18 cellular contexts compared by ENCODE assay signal in the genomic region with DNA sequence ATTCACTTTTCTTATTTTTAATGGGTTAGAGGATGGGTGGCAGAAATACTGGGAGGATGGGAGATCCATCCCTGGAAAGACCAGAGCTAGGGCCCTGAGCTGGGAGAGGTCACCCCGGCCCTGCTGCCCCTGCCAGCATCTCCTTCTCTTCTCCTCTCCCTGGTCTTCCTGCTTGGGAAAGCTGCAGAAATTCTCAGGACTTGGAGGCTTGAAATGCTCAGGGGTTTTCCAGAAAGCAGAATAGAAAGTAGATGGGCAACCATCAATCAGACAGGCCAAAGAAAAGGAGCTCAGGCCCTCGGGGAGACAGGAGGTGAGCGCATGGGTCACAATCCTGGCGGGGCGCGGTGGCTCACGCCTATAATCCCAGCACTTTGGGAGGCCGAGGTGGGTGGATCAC. TPM values are rescaled to one million over a fixed set of nuclear protein-coding genes. Genes with fewer than 3 reads are reported as not detected.
DNase-seq lines count a peak whose midpoint lies in the region; ATAC-seq, FAIRE-seq and TF ChIP-seq lines count a peak whose summit lies in the region.
"Had no signal": no experiment of that assay in that cellular context is flagged by ENCODE, and none has a peak within 500 bp of the region (broad histone marks: within the 10 kb centered on the region; RNA-seq: fewer than 3 reads in every experiment).

No MANE protein-coding gene starts in this region.

- no peak for ATAC-seq in CD4-positive, alpha-beta T cell (ENCODE audit: poor library complexity)
- ATAC-seq in activated CD8-positive, alpha-beta T cell treated with anti-CD3 and anti-CD28 coated beads, Interleukin-2, amount 10 ng/mL, durations not matched to agents 7 days and 5 days = no peak
- no peak for ATAC-seq in naive thymus-derived CD8-positive, alpha-beta T cell
- ATAC-seq in GM18505 (IDR thresholded peaks at IDR 0.05; ENCODE audit: unreplicated experiment) = no peak

- H3K27me3 ChIP-seq in CD4-positive, alpha-beta T cell (ENCODE audit: control insufficient read depth, insufficient read depth, low read length) = no peaks in the 10 kb centered on the region
- H3K27me3 ChIP-seq: adrenal gland, SJSA1 had no signal

- no peaks in the 10 kb centered on the region for H3K27me3 Mint-ChIP-seq in CD4-positive, alpha-beta T cell
- no peaks in the 10 kb centered on the region for H3K27me3 Mint-ChIP-seq in activated CD8-positive, alpha-beta T cell treated with anti-CD3 and anti-CD28 coated beads, Interleukin-2, amount 10 ng/mL, durations not matched to agents 7 days and 5 days (ENCODE audit: low read depth)
- no peaks in the 10 kb centered on the region for H3K27me3 Mint-ChIP-seq in naive thymus-derived CD8-positive, alpha-beta T cell

- no peak for TF ChIP-seq POLR2A in GM12891 (IDR thresholded peaks at IDR 0.05; ENCODE audit: low read depth, low read length)
- TF ChIP-seq POLR2A in GM18505 (IDR thresholded peaks at IDR 0.05; ENCODE audit: borderline replicate concordance, extremely low read depth, insufficient read depth, insufficient read length) = no peak

- no peak for TF ChIP-seq CTCF in CD4-positive, alpha-beta T cell (IDR thresholded peaks at IDR 0.05)

- CTCF ChIA-PET in CD4-positive, alpha-beta T cell (lab: Charles Lee) = interaction anchor here (1.1 kb wide), 1 partner anchor 95 kb away, joined by 3 read pairs; no protein-coding TSS in a partner anchor
- CTCF ChIA-PET in activated CD8-positive, alpha-beta T cell treated with anti-CD3 and anti-CD28 coated beads, Interleukin-2, amount 10 ng/mL, durations not matched to agents 7 days and 5 days (lab: Charles Lee) = interaction anchor here (0.6 to 1.5 kb wide), 6 partner anchors 12 to 532 kb away, joined by 3 to 6 read pairs (median 3); partner anchors contain the start of gene APOBEC3G

- H3K27ac Mint-ChIP-seq in CD4-positive, alpha-beta T cell = peak overlapping the region; percentile 99
- H3K27ac Mint-ChIP-seq in activated CD8-positive, alpha-beta T cell treated with anti-CD3 and anti-CD28 coated beads, Interleukin-2, amount 10 ng/mL, durations not matched to agents 7 days and 5 days = peak overlapping the region; percentile 95
- peak overlapping the region in 9 of 10 donors; percentile 76 to 90 (median 83) for H3K27ac Mint-ChIP-seq in naive thymus-derived CD8-positive, alpha-beta T cell

- intact Hi-C loops in CD4-positive, alpha-beta T cell (cut with DNase I, micrococcal nuclease) = no loop called here

- H3K36me3 Mint-ChIP-seq in CD4-positive, alpha-beta T cell (ENCODE audit: low read depth) = no peaks in the 10 kb centered on the region
- peaks cover 37% of the 10 kb centered on the region for H3K36me3 Mint-ChIP-seq in activated CD8-positive, alpha-beta T cell treated with anti-CD3 and anti-CD28 coated beads, Interleukin-2, amount 10 ng/mL, durations not matched to agents 7 days and 5 days (ENCODE audit: low read depth)
- no peaks in the 10 kb centered on the region for H3K36me3 Mint-ChIP-seq in naive thymus-derived CD8-positive, alpha-beta T cell

- H3K4me3 Mint-ChIP-seq in CD4-positive, alpha-beta T cell = peak overlapping the region; percentile 4
- H3K4me3 Mint-ChIP-seq in activated CD8-positive, alpha-beta T cell treated with anti-CD3 and anti-CD28 coated beads, Interleukin-2, amount 10 ng/mL, durations not matched to agents 7 days and 5 days = peak overlapping the region; percentile 90
- H3K4me3 Mint-ChIP-seq in naive thymus-derived CD8-positive, alpha-beta T cell = peak overlapping the region in 3 of 10 donors; percentile 8 to 31 (median 29)

- no peak for FAIRE-seq in GM12891 (lab: Jason Lieb, UNC)
- FAIRE-seq: endometrium had no signal

- peak overlapping the region; percentile 48 for H3K27ac ChIP-seq in CD4-positive, alpha-beta T cell (ENCODE audit: low read depth, low read length)
- H3K27ac ChIP-seq: adrenal gland, GM23248, SJSA1 had no signal

- no peak for DNase-seq in CD4-positive, alpha-beta T cell
- no peak for DNase-seq in GM12891 (ENCODE audit: insufficient read length, low spot score)
- no peak for DNase-seq in activated CD8-positive, alpha-beta T cell treated with anti-CD3 and anti-CD28 coated beads, Interleukin-2, amount 10 ng/mL, durations not matched to agents 7 days and 5 days
- no peak for DNase-seq in naive thymus-derived CD8-positive, alpha-beta T cell
- DNase-seq in DMS 273 treated with DMSO at 0.1 percent for 48 hours (lab: John Stamatoyannopoulos, UW) = no peak
- no peak for DNase-seq in kidney glomerular epithelial cell (lab: John Stamatoyannopoulos, UW)
- DNase-seq: adrenal gland; C1 segment of cervical spinal cord; DND-41; GM23248; left ventricle myocardium inferior; NCI-H1417 treated with DMSO at 0.1 percent for 48 hours; stimulated activated CD4-positive, alpha-beta T cell treated with anti-CD3 and anti-CD28 coated beads, Interleukin-15, amount 100 ng/mL, for 24 hours had no signal

- POLR2A ChIA-PET in CD4-positive, alpha-beta T cell (lab: Charles Lee) = no interaction called here
- POLR2A ChIA-PET in activated CD8-positive, alpha-beta T cell treated with anti-CD3 and anti-CD28 coated beads, Interleukin-2, amount 10 ng/mL, durations not matched to agents 7 days and 5 days (lab: Charles Lee) = interaction anchor here (0.6 to 2.4 kb wide), 11 partner anchors 8 to 397 kb away, joined by 3 to 13 read pairs (median 4); partner anchors contain the start of gene APOBEC3G
- POLR2A ChIA-PET in naive thymus-derived CD8-positive, alpha-beta T cell (lab: Charles Lee) = interaction anchor here (1.2 to 1.5 kb wide), 2 partner anchors 10 to 13 kb away, joined by 3 to 4 read pairs; no protein-coding TSS in a partner anchor

- no peaks in the 10 kb centered on the region for H3K9me3 Mint-ChIP-seq in CD4-positive, alpha-beta T cell
- no peaks in the 10 kb centered on the region for H3K9me3 Mint-ChIP-seq in activated CD8-positive, alpha-beta T cell treated with anti-CD3 and anti-CD28 coated beads, Interleukin-2, amount 10 ng/mL, durations not matched to agents 7 days and 5 days (ENCODE audit: insufficient read depth)
- H3K9me3 Mint-ChIP-seq in naive thymus-derived CD8-positive, alpha-beta T cell = no peaks in the 10 kb centered on the region

- no peaks in the 10 kb centered on the region for H3K9me3 ChIP-seq in CD4-positive, alpha-beta T cell (ENCODE audit: control insufficient read depth, low read length)
- H3K9me3 ChIP-seq: adrenal gland, left ventricle myocardium inferior, SJSA1 had no signal

- H3K4me1 Mint-ChIP-seq in CD4-positive, alpha-beta T cell (ENCODE audit: low read depth) = peaks cover 62% of the 10 kb centered on the region
- peaks cover 78% of the 10 kb centered on the region for H3K4me1 Mint-ChIP-seq in activated CD8-positive, alpha-beta T cell treated with anti-CD3 and anti-CD28 coated beads, Interleukin-2, amount 10 ng/mL, durations not matched to agents 7 days and 5 days (ENCODE audit: low read depth)
- peaks cover 24 to 64% (median 52%) of the 10 kb centered on the region in 4 donors for H3K4me1 Mint-ChIP-seq in naive thymus-derived CD8-positive, alpha-beta T cell

TF ChIP-seq in GM12891, 5 proteins besides CTCF, POLR2A, EP300 and RAD21:
- TF ChIP-seq SPI1 (IDR thresholded peaks at IDR 0.05; ENCODE audit: low read depth, low read length) = peak; percentile 40
- no peak for TF ChIP-seq POLR2AphosphoS5 (IDR thresholded peaks at IDR 0.05; ENCODE audit: low read depth, low read length)

RNA-seq across cellular contexts. Expression of gene APOBEC3H, which starts 1.5 kb away (rescaled TPM):
- under 1 TPM; 0.67 to 0.85 TPM for total RNA-seq in CD4-positive, alpha-beta T cell
- polyA plus RNA-seq in GM12891 (2012; ENCODE audit: low read depth, missing spikeins) = 20.9 TPM
- total RNA-seq in activated CD8-positive, alpha-beta T cell treated with anti-CD3 and anti-CD28 coated beads, Interleukin-2, amount 10 ng/mL, durations not matched to agents 7 days and 5 days = 10 to 100 TPM; 82.8 to 89.7 TPM
- total RNA-seq in naive thymus-derived CD8-positive, alpha-beta T cell = under 1 TPM in 1 of 2 experiments, not detected in 1; 0.55 TPM
- 1 to 10 TPM in 1 of 3 donors, not detected in 2; 3.2 TPM for polyA plus RNA-seq in naive thymus-derived CD8-positive, alpha-beta T cell
- total RNA-seq: fibroblast of villous mesenchyme, GM23248, myocyte, SJSA1 had no signal
- polyA plus RNA-seq: GM23248 had no signal

RNA-seq across cellular contexts. Expression of gene APOBEC3G, which starts 21.5 kb away (rescaled TPM):
- total RNA-seq in CD4-positive, alpha-beta T cell = 10 to 100 TPM; 18.8 to 20.6 TPM
- 88.3 TPM for polyA plus RNA-seq in GM12891 (2012; ENCODE audit: low read depth, missing spikeins)
- total RNA-seq in activated CD8-positive, alpha-beta T cell treated with anti-CD3 and anti-CD28 coated beads, Interleukin-2, amount 10 ng/mL, durations not matched to agents 7 days and 5 days = 100 to 1,000 TPM; 134 to 138 TPM
- 10 to 100 TPM; 24.3 to 27.4 TPM for total RNA-seq in naive thymus-derived CD8-positive, alpha-beta T cell
- 100 to 1,000 TPM in 1 of 3 donors, 10 to 100 TPM in 2; 30.6 to 113 (median 38.7) TPM for polyA plus RNA-seq in naive thymus-derived CD8-positive, alpha-beta T cell

RNA-seq across cellular contexts. Expression of gene CBX7, which starts 53.9 kb away (rescaled TPM):
- total RNA-seq in CD4-positive, alpha-beta T cell = 10 to 100 TPM; 48.6 to 49.1 TPM
- 10.8 TPM for polyA plus RNA-seq in GM12891 (2012; ENCODE audit: low read depth, missing spikeins)
- total RNA-seq in activated CD8-positive, alpha-beta T cell treated with anti-CD3 and anti-CD28 coated beads, Interleukin-2, amount 10 ng/mL, durations not matched to agents 7 days and 5 days = 1 to 10 TPM; 8.6 to 8.7 TPM
- 100 to 1,000 TPM; 131 to 133 TPM for total RNA-seq in naive thymus-derived CD8-positive, alpha-beta T cell
- polyA plus RNA-seq in naive thymus-derived CD8-positive, alpha-beta T cell = 10 to 100 TPM; 19.1 to 23.1 (median 19.5) TPM

RNA-seq across cellular contexts. Expression of gene APOBEC3F, which starts 57.9 kb away (rescaled TPM):
- 1 to 10 TPM; 4.3 to 6.5 TPM for total RNA-seq in CD4-positive, alpha-beta T cell
- polyA plus RNA-seq in GM12891 (2012; ENCODE audit: low read depth, missing spikeins) = 11.2 TPM
- 10 to 100 TPM; 43.1 to 48.8 TPM for total RNA-seq in activated CD8-positive, alpha-beta T cell treated with anti-CD3 and anti-CD28 coated beads, Interleukin-2, amount 10 ng/mL, durations not matched to agents 7 days and 5 days
- 10 to 100 TPM; 22.2 to 24.3 TPM for total RNA-seq in naive thymus-derived CD8-positive, alpha-beta T cell
- polyA plus RNA-seq in naive thymus-derived CD8-positive, alpha-beta T cell = 10 to 100 TPM in 1 of 3 donors, 1 to 10 TPM in 2; 7.0 to 10.1 (median 8.4) TPM

Comparison
In these comparisons a context has a peak if more than half of its experiments do, and no peak if none do; other contexts are left out.
1. RNA of gene APOBEC3H, which starts 1.5 kb away (total RNA-seq): 82.8 to 89.7 TPM in activated CD8-positive, alpha-beta T cell treated with anti-CD3 and anti-CD28 coated beads, Interleukin-2, amount 10 ng/mL, durations not matched to agents 7 days and 5 days; 0.67 to 0.85 TPM in CD4-positive, alpha-beta T cell and 0.55 TPM in naive thymus-derived CD8-positive, alpha-beta T cell; every median in the first group is over 10 times any median in the second.
2. RNA of gene APOBEC3G, which starts 21.5 kb away (total RNA-seq): 134 to 138 TPM in activated CD8-positive, alpha-beta T cell treated with anti-CD3 and anti-CD28 coated beads, Interleukin-2, amount 10 ng/mL, durations not matched to agents 7 days and 5 days; 24.3 to 27.4 TPM in naive thymus-derived CD8-positive, alpha-beta T cell and 18.8 to 20.6 TPM in CD4-positive, alpha-beta T cell; every median in the first group is over 4 times any median in the second.
3. RNA of gene CBX7, which starts 53.9 kb away (total RNA-seq): 131 to 133 TPM in naive thymus-derived CD8-positive, alpha-beta T cell and 48.6 to 49.1 TPM in CD4-positive, alpha-beta T cell; 8.6 to 8.7 TPM in activated CD8-positive, alpha-beta T cell treated with anti-CD3 and anti-CD28 coated beads, Interleukin-2, amount 10 ng/mL, durations not matched to agents 7 days and 5 days; every median in the first group is over 4 times any median in the second.
4. Peak in every context shown above with its lines, with median percentiles within 50 percentile points of each other: H3K27ac Mint-ChIP-seq.